14 cellular contexts compared by ENCODE assay signal in the genomic region with DNA sequence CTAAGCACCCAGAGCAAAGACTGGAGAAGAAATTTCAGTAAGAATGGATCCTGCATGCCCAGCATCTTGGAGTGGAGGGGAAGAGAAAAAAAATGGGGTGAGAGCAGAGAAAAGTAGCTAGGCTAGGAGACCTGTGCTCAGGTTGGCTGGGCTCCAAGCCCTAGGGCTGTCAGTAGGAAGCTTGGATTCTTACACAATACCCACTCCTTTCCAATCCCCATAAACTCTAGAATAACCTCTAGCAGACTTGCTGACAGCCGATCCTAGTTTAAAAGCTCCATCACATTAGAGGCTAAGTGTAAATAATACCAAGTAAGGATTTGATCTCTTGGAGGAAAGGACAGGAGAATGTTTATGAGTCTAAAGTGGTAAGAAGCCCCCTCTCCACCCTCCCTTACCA. TPM values are rescaled to one million over a fixed set of nuclear protein-coding genes. Genes with fewer than 3 reads are reported as not detected.
DNase-seq lines count a peak whose midpoint lies in the region; FAIRE-seq and TF ChIP-seq lines count a peak whose summit lies in the region.
"Had no signal": no experiment of that assay in that cellular context is flagged by ENCODE, and none has a peak within 500 bp of the region (broad histone marks: within the 10 kb centered on the region; RNA-seq: fewer than 3 reads in every experiment).

No MANE protein-coding gene starts in this region.

- CTCF ChIA-PET in Calu3 (lab: Charles Lee), result interaction anchor here (0.6 kb wide), 1 partner anchor 265 kb away, joined by 3 read pairs; no protein-coding TSS in a partner anchor

- peaks cover 56% of the 10 kb centered on the region for H3K4me1 Mint-ChIP-seq in Calu3 (ENCODE audit: low read depth, unreplicated experiment)

- BruUV-seq in Calu3 (replicated peaks; lab: Mats Ljungman, UMichigan), result no TSS peak

- H3K4me3 ChIP-seq in H7 (ENCODE audit: insufficient read depth, low read depth, low read length), result no peak overlapping the region
- H3K4me3 ChIP-seq: colonic mucosa, tibial nerve had no signal

- no peak overlapping the region for H3K4me3 Mint-ChIP-seq in Calu3 (ENCODE audit: low read depth, unreplicated experiment)

- FAIRE-seq in RCC 7860 (lab: Jason Lieb, UNC), result no peak
- FAIRE-seq: H54 had no signal

- intact Hi-C loops in Calu3 (cut with micrococcal nuclease; ENCODE audit: unreplicated experiment), result no loop called here

- no peaks in the 10 kb centered on the region for H3K27me3 ChIP-seq in H7 (ENCODE audit: control insufficient read depth, insufficient read depth, low read length)
- H3K27me3 ChIP-seq: colonic mucosa, tibial nerve had no signal

- no peaks in the 10 kb centered on the region for H3K36me3 ChIP-seq in H7 (replicated peaks; ENCODE audit: control insufficient read depth, insufficient read depth, low read length)
- H3K36me3 ChIP-seq: colonic mucosa, tibial nerve had no signal

- H3K27ac Mint-ChIP-seq in Calu3 (ENCODE audit: unreplicated experiment), result no peak overlapping the region

- no peaks in the 10 kb centered on the region for H3K27me3 Mint-ChIP-seq in Calu3 (ENCODE audit: unreplicated experiment)

- DNase-seq in Calu3 (peak; percentile 64), HuH-7 (ENCODE audit: low spot score) (peak; percentile 43), amniotic epithelial cell (ENCODE audit: low read depth) (peak; percentile 79), left kidney (ENCODE audit: low read depth, low spot score) (peak; percentile 18), RCC 7860 (ENCODE audit: low spot score) (no peak), NOMO-1 treated with DMSO at 0.1 percent for 48 hours (lab: John Stamatoyannopoulos, UW; ENCODE audit: unreplicated experiment) (no peak), H7 (no peak), DMS153 treated with DMSO at 0.1 percent for 48 hours (lab: John Stamatoyannopoulos, UW; ENCODE audit: unreplicated experiment) (no peak)
- DNase-seq: colonic mucosa; NCI-H524; stimulated activated CD4-positive, alpha-beta T cell treated with anti-CD3 and anti-CD28 coated beads, Interleukin-2, amount 100 ng/mL, for 24 hours; T-helper 9 cell had no signal

- H3K36me3 Mint-ChIP-seq in Calu3 (ENCODE audit: insufficient read depth, unreplicated experiment), result peaks cover 6% of the 10 kb centered on the region

- no peaks in the 10 kb centered on the region for H3K9me3 Mint-ChIP-seq in Calu3 (ENCODE audit: low read depth, unreplicated experiment)

- TF ChIP-seq CTCF in Calu3 (IDR thresholded peaks at IDR 0.05; ENCODE audit: unreplicated experiment), result no peak

RNA-seq across cellular contexts. Expression of gene NABP1, which starts 46.2 kb away (rescaled TPM):
- 63.9 and 71.8 TPM in 2 replicates for total RNA-seq in Calu3 (2022)
- 2.3 and 3.7 TPM in 2 replicates for total RNA-seq in H7 (2014; rRNA removed; shearing (Covaris generic))

Comparison
In these comparisons a context has a peak if more than half of its experiments do, and no peak if none do; other contexts are left out.
1. DNase-seq: peak in Calu3 (single experiment), HuH-7 (single experiment), amniotic epithelial cell (single experiment) and left kidney (single experiment); none in RCC 7860 (single experiment), NOMO-1 treated with DMSO at 0.1 percent for 48 hours (single experiment), H7 (single experiment) and DMS153 treated with DMSO at 0.1 percent for 48 hours (single experiment).
2. RNA of gene NABP1, which starts 46.2 kb away (total RNA-seq): 63.9 to 71.8 TPM in Calu3; 2.3 to 3.7 TPM in H7; every median in the first group is over 10 times any median in the second.